In genomic region chr22:19580291-19580890, GRCh38 we compare ENCODE assay signal across 24 cellular contexts. TPM values are rescaled to one million over a fixed set of nuclear protein-coding genes. Genes with fewer than 3 reads are reported as not detected.
A peak's percentile ranks its signal among the peaks of the same experiment; 100 is the strongest.
DNase-seq lines count a peak whose midpoint lies in the region; ATAC-seq, FAIRE-seq and TF ChIP-seq lines count a peak whose summit lies in the region.
"Had no signal": no experiment of that assay in that cellular context is flagged by ENCODE, and none has a peak within 500 bp of the region (broad histone marks: within the 10 kb centered on the region; RNA-seq: fewer than 3 reads in every experiment).

No MANE protein-coding gene starts in this region.

- peaks cover 53% of the 10 kb centered on the region for H3K4me1 Mint-ChIP-seq in activated naive CD4-positive, alpha-beta T cell treated with anti-CD3 and anti-CD28 coated beads, Interleukin-2, amount 10 ng/mL, durations not matched to agents 7 days and 5 days
- peaks cover 44% of the 10 kb centered on the region for H3K4me1 Mint-ChIP-seq in activated T-helper 2 cell treated with anti-CD3 and anti-CD28 coated beads, Interferon-gamma antibody, Interleukin-2, Interleukin-4, amounts not matched to agents 10 μg/mL and 5 μg/mL and 100 μg/mL, durations not matched to agents 14 hours and 24 hours and 36 hours (ENCODE audit: low read depth)

- no peak overlapping the region for H3K23ac ChIP-seq in neuronal stem cell (ENCODE audit: low read depth, low read length, poor library complexity)

- H3K9me3 Mint-ChIP-seq in activated naive CD4-positive, alpha-beta T cell treated with anti-CD3 and anti-CD28 coated beads, Interleukin-2, amount 10 ng/mL, durations not matched to agents 7 days and 5 days = no peaks in the 10 kb centered on the region
- no peaks in the 10 kb centered on the region for H3K9me3 Mint-ChIP-seq in activated T-helper 2 cell treated with anti-CD3 and anti-CD28 coated beads, Interferon-gamma antibody, Interleukin-2, Interleukin-4, amounts not matched to agents 10 μg/mL and 5 μg/mL and 100 μg/mL, durations not matched to agents 14 hours and 24 hours and 36 hours
- H3K9me3 Mint-ChIP-seq: activated B cell treated with CpG ODN at 0.5 μM for 24 hours, naive B cell had no signal

- H3K36me3 ChIP-seq in MM.1S (replicated peaks; ENCODE audit: insufficient read depth, low read length) (no peaks in the 10 kb centered on the region), neuronal stem cell (replicated peaks in 1 of 2; ENCODE audit: control insufficient read depth in 2 of 2, insufficient read depth in 2 of 2, low read length in 2 of 2) (no peaks in the 10 kb centered on the region), ascending aorta (no peaks in the 10 kb centered on the region)
- H3K36me3 ChIP-seq: esophagus squamous epithelium, MG63 had no signal

- intact Hi-C loops in activated T-helper 2 cell treated with anti-CD3 and anti-CD28 coated beads, Interferon-gamma antibody, Interleukin-2, Interleukin-4, amounts not matched to agents 10 μg/mL and 5 μg/mL and 100 μg/mL, durations not matched to agents 14 hours and 24 hours and 36 hours (cut with micrococcal nuclease) = no loop called here
- intact Hi-C loops in ascending aorta (cut with DNase I) = no loop called here

- peak overlapping the region; percentile 68 for H2AFZ ChIP-seq in MM.1S (ENCODE audit: low read length)
- no peak overlapping the region for H2AFZ ChIP-seq in neuronal stem cell (ENCODE audit: low read length)
- H2AFZ ChIP-seq: parathyroid adenoma had no signal

- no peak overlapping the region for H2BK5ac ChIP-seq in neuronal stem cell (ENCODE audit: low read length)

- no peak overlapping the region for H4K91ac ChIP-seq in neuronal stem cell (ENCODE audit: low read depth, low read length, poor library complexity)

- H3K4me3 ChIP-seq in MM.1S (ENCODE audit: low read length) = no peak overlapping the region
- no peak overlapping the region for H3K4me3 ChIP-seq in neuronal stem cell (ENCODE audit: low read length in 2 of 2)
- no peak overlapping the region for H3K4me3 ChIP-seq in ascending aorta
- H3K4me3 ChIP-seq: esophagus squamous epithelium, MG63, testis had no signal

- no peaks in the 10 kb centered on the region for H3K27me3 ChIP-seq in MM.1S (replicated peaks; ENCODE audit: insufficient read depth, low read length)
- H3K27me3 ChIP-seq in neuronal stem cell (ENCODE audit: control insufficient read depth in 3 of 3, insufficient read depth in 3 of 3, low read depth in 1 of 3, low read length in 3 of 3) = peaks cover 0 to 3% (median 0%) of the 10 kb centered on the region in 3 experiments
- H3K27me3 ChIP-seq in ascending aorta = no peaks in the 10 kb centered on the region
- H3K27me3 ChIP-seq: MG63, testis had no signal

- H3F3A ChIP-seq in MM.1S (ENCODE audit: insufficient read depth, low read length) = no peaks in the 10 kb centered on the region

- no peaks in the 10 kb centered on the region for H4K20me1 ChIP-seq in MM.1S (ENCODE audit: insufficient read depth, low read length)

- H3K4me3 Mint-ChIP-seq in activated naive CD4-positive, alpha-beta T cell treated with anti-CD3 and anti-CD28 coated beads, Interleukin-2, amount 10 ng/mL, durations not matched to agents 7 days and 5 days = no peak overlapping the region
- peak overlapping the region; percentile 19 for H3K4me3 Mint-ChIP-seq in activated T-helper 2 cell treated with anti-CD3 and anti-CD28 coated beads, Interferon-gamma antibody, Interleukin-2, Interleukin-4, amounts not matched to agents 10 μg/mL and 5 μg/mL and 100 μg/mL, durations not matched to agents 14 hours and 24 hours and 36 hours (ENCODE audit: low read depth)
- H3K4me3 Mint-ChIP-seq: activated B cell treated with CpG ODN at 0.5 μM for 24 hours had no signal

- no peaks in the 10 kb centered on the region for H3K79me1 ChIP-seq in neuronal stem cell (ENCODE audit: low read depth, low read length)

- no peak overlapping the region for H2AK5ac ChIP-seq in neuronal stem cell (ENCODE audit: low read depth, low read length)

- no peak overlapping the region for H2BK120ac ChIP-seq in neuronal stem cell (ENCODE audit: low read depth, low read length)

- WGBS in neuronal stem cell (ENCODE audit: extremely low coverage in 2 of 2, insufficient read length in 2 of 2, insufficient replicate concordance in 1 of 2), 2 donors = 100% methylated on average over 2 of the region's 5 CpGs; no CpG with 5 or more reads in 1 of the 2 donors

- H3K9ac ChIP-seq in MM.1S (ENCODE audit: low read length) = no peak overlapping the region
- no peak overlapping the region for H3K9ac ChIP-seq in neuronal stem cell (ENCODE audit: low read depth, low read length, poor library complexity)
- H3K9ac ChIP-seq: parathyroid adenoma had no signal

- TF ChIP-seq CTCF in MM.1S (IDR thresholded peaks at IDR 0.05; ENCODE audit: low read length) (no peak), ascending aorta (IDR thresholded peaks at IDR 0.05) (no peak)

- H3K27ac Mint-ChIP-seq in activated naive CD4-positive, alpha-beta T cell treated with anti-CD3 and anti-CD28 coated beads, Interleukin-2, amount 10 ng/mL, durations not matched to agents 7 days and 5 days = peak overlapping the region; percentile 82
- H3K27ac Mint-ChIP-seq in activated T-helper 2 cell treated with anti-CD3 and anti-CD28 coated beads, Interferon-gamma antibody, Interleukin-2, Interleukin-4, amounts not matched to agents 10 μg/mL and 5 μg/mL and 100 μg/mL, durations not matched to agents 14 hours and 24 hours and 36 hours = peak overlapping the region; percentile 78
- H3K27ac Mint-ChIP-seq: activated B cell treated with CpG ODN at 0.5 μM for 24 hours had no signal

- no peak overlapping the region for H4K8ac ChIP-seq in neuronal stem cell (ENCODE audit: low read depth, low read length)

- no peaks in the 10 kb centered on the region for H3K79me2 ChIP-seq in MM.1S (ENCODE audit: low read length)
- H3K79me2 ChIP-seq: parathyroid adenoma had no signal

- H2BK12ac ChIP-seq in neuronal stem cell (ENCODE audit: low read length) = no peak overlapping the region

- H3K27ac ChIP-seq in MM.1S (ENCODE audit: low read length) (no peak overlapping the region), neuronal stem cell (replicated peaks; ENCODE audit: low read length) (no peak overlapping the region), ascending aorta (no peak overlapping the region)
- H3K27ac ChIP-seq: C4-2B, parathyroid adenoma, testis had no signal

- H3K4me1 ChIP-seq in MM.1S (ENCODE audit: low read length) = peaks cover 20% of the 10 kb centered on the region
- peaks cover 0 to 3% of the 10 kb centered on the region in 2 donors for H3K4me1 ChIP-seq in neuronal stem cell (ENCODE audit: control insufficient read depth in 2 of 2, insufficient read depth in 1 of 2, low read depth in 1 of 2, low read length in 2 of 2)
- no peaks in the 10 kb centered on the region for H3K4me1 ChIP-seq in ascending aorta
- H3K4me1 ChIP-seq: parathyroid adenoma, testis had no signal

- no peaks in the 10 kb centered on the region for H3K27me3 Mint-ChIP-seq in activated naive CD4-positive, alpha-beta T cell treated with anti-CD3 and anti-CD28 coated beads, Interleukin-2, amount 10 ng/mL, durations not matched to agents 7 days and 5 days
- H3K27me3 Mint-ChIP-seq in activated T-helper 2 cell treated with anti-CD3 and anti-CD28 coated beads, Interferon-gamma antibody, Interleukin-2, Interleukin-4, amounts not matched to agents 10 μg/mL and 5 μg/mL and 100 μg/mL, durations not matched to agents 14 hours and 24 hours and 36 hours (ENCODE audit: low read depth) = no peaks in the 10 kb centered on the region

- DNase-seq in activated naive CD4-positive, alpha-beta T cell treated with anti-CD3 and anti-CD28 coated beads, Interleukin-2, amount 10 ng/mL, durations not matched to agents 7 days and 5 days = no peak
- no peak for DNase-seq in activated naive CD4-positive, alpha-beta T cell (lab: John Stamatoyannopoulos, UW)
- DNase-seq in MM.1S (no peak), neuronal stem cell (ENCODE audit: low spot score) (no peak), GM19239 (ENCODE audit: insufficient read length, low spot score) (no peak), ascending aorta (ENCODE audit: low spot score in 2 of 2) (no peak)
- no peak for DNase-seq in activated T-helper 2 cell treated with anti-CD3 and anti-CD28 coated beads, Interferon-gamma antibody, Interleukin-2, Interleukin-4, amounts not matched to agents 10 μg/mL and 5 μg/mL and 100 μg/mL, durations not matched to agents 14 hours and 24 hours and 36 hours (ENCODE audit: low spot score)
- DNase-seq: ACHN; activated B cell treated with CpG ODN at 0.5 μM for 24 hours; activated gamma-delta T cell; DMS 273 treated with DMSO at 0.1 percent for 48 hours; effector CD8-positive, alpha-beta T cell; esophagus squamous epithelium; mesenchymal stem cell; MG63; naive B cell; NCI-H146; NCI-H526; testis had no signal

- no peak for ATAC-seq in HG03439 (IDR thresholded peaks at IDR 0.05; ENCODE audit: unreplicated experiment)
- ATAC-seq: HCT116 had no signal

- no peak overlapping the region for H3K4ac ChIP-seq in neuronal stem cell (ENCODE audit: low read length)

- H3K9me2 ChIP-seq in MM.1S (replicated peaks; ENCODE audit: insufficient read depth, low read length) = no peaks in the 10 kb centered on the region

- H3K18ac ChIP-seq in neuronal stem cell (ENCODE audit: low read length) = no peak overlapping the region

- no peak overlapping the region for H2BK15ac ChIP-seq in neuronal stem cell (ENCODE audit: low read length)

- CTCF ChIA-PET in activated naive CD4-positive, alpha-beta T cell treated with anti-CD3 and anti-CD28 coated beads, Interleukin-2, amount 10 ng/mL, durations not matched to agents 7 days and 5 days (lab: Charles Lee) = no interaction called here

- no peak for FAIRE-seq in GM19239 (lab: Jason Lieb, UNC)
- FAIRE-seq: G401.6 had no signal

- H3K14ac ChIP-seq in neuronal stem cell (ENCODE audit: low read length) = no peak overlapping the region

- H3K36me3 Mint-ChIP-seq in activated naive CD4-positive, alpha-beta T cell treated with anti-CD3 and anti-CD28 coated beads, Interleukin-2, amount 10 ng/mL, durations not matched to agents 7 days and 5 days = no peaks in the 10 kb centered on the region
- H3K36me3 Mint-ChIP-seq in activated T-helper 2 cell treated with anti-CD3 and anti-CD28 coated beads, Interferon-gamma antibody, Interleukin-2, Interleukin-4, amounts not matched to agents 10 μg/mL and 5 μg/mL and 100 μg/mL, durations not matched to agents 14 hours and 24 hours and 36 hours (ENCODE audit: low read depth) = no peaks in the 10 kb centered on the region
- H3K36me3 Mint-ChIP-seq: naive B cell had no signal

- H3K4me2 ChIP-seq in MM.1S (ENCODE audit: low read depth, low read length) = peak overlapping the region; percentile 47
- peak overlapping the region; percentile 4 for H3K4me2 ChIP-seq in neuronal stem cell (ENCODE audit: insufficient read depth, low read length, poor library complexity, severe bottlenecking)

- no peaks in the 10 kb centered on the region for H3K9me3 ChIP-seq in MM.1S (replicated peaks; ENCODE audit: insufficient read depth, low read length)
- H3K9me3 ChIP-seq in neuronal stem cell (replicated peaks in 1 of 2; ENCODE audit: control insufficient read depth in 2 of 2, insufficient read depth in 1 of 2, low read depth in 1 of 2, low read length in 2 of 2) = no peaks in the 10 kb centered on the region
- H3K9me3 ChIP-seq in ascending aorta = no peaks in the 10 kb centered on the region
- H3K9me3 ChIP-seq: esophagus squamous epithelium, MG63, testis had no signal

RNA-seq across cellular contexts. Expression of gene CLDN5, which starts 56.2 kb away (rescaled TPM):
- 1.2 and 1.5 TPM in 2 replicates for total RNA-seq in activated T-helper 2 cell treated with anti-CD3 and anti-CD28 coated beads, Interferon-gamma antibody, Interleukin-2, Interleukin-4, amounts not matched to agents 10 μg/mL and 5 μg/mL and 100 μg/mL, durations not matched to agents 14 hours and 24 hours and 36 hours
- 2.0 TPM for polyA plus RNA-seq in neuronal stem cell (2013, experiment 1 of 2)
- 2.1 TPM for polyA plus RNA-seq in neuronal stem cell (2013, experiment 2 of 2)
- 482 TPM for total RNA-seq in ascending aorta
- total RNA-seq: activated B cell treated with CpG ODN at 0.5 μM for 24 hours had no signal

Comparison
In these comparisons a context has a peak if more than half of its experiments do, and no peak if none do; other contexts are left out.
1. RNA of gene CLDN5, which starts 56.2 kb away (total RNA-seq): 482 TPM in ascending aorta (single experiment); 1.2 to 1.5 TPM in activated T-helper 2 cell treated with anti-CD3 and anti-CD28 coated beads, Interferon-gamma antibody, Interleukin-2, Interleukin-4, amounts not matched to agents 10 μg/mL and 5 μg/mL and 100 μg/mL, durations not matched to agents 14 hours and 24 hours and 36 hours; every median in the first group is over 100 times any median in the second.